1 cellular context compared by ENCODE assay signal in the genomic region with DNA sequence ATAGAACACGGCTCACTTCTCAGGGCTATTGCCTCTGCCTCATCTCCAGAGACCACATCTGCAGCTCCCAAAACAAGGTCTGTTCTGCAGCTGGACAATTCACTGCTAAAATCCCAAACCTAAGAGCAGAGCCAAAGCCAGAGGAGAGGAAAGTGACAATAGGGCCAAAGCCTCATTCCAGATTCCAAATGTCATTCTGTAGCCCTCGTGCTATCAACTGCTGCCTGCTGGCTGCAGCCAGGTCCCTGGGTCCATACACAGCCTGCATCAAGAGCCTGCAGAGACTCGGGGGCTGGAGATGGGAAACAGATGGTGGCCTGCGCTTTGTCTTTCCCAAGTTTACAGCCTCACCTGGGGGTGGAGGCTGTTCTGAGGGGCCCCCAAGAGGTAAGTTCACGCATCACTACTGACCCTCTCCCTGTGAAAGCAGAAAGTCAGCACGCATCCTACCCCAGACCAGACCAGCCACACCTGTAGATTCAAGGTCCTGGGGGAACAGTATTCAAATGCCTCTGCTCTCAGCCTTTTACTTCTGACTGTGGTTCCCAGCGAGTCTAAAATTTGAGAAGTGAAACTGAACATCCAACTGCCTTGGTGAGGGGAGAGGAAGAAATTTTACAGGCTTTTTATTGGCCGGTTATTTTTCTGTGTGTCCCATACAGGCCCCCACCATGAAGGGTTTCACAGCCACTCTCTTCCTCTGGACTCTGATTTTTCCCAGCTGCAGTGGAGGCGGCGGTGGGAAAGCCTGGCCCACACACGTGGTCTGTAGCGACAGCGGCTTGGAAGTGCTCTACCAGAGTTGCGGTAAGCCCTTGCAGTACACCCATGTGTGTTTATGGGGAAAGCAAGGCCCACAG.
TF ChIP-seq lines count a peak whose summit lies in the region.

A gene (plus strand): TSS at position 657 of the 860 bp plus-strand sequence. CDS start 15 bp downstream, at position 672.

TF ChIP-seq in GM12878, 131 proteins besides CTCF, POLR2A, EP300 and RAD21 (continued from another document and continues in another):
- TF ChIP-seq, protein P1, sequence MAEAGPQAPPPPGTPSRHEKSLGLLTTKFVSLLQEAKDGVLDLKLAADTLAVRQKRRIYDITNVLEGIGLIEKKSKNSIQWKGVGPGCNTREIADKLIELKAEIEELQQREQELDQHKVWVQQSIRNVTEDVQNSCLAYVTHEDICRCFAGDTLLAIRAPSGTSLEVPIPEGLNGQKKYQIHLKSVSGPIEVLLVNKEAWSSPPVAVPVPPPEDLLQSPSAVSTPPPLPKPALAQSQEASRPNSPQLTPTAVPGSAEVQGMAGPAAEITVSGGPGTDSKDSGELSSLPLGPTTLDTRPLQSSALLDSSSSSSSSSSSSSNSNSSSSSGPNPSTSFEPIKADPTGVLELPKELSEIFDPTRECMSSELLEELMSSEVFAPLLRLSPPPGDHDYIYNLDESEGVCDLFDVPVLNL (IDR thresholded peaks at IDR 0.05; ENCODE audit: low read depth, low read length), result no peak
- TF ChIP-seq GABPA (IDR thresholded peaks at IDR 0.05; ENCODE audit: low read depth) (no peak), ZNF24 (IDR thresholded peaks at IDR 0.05) (peak; percentile 43; the same call in 1 of the 2 replicates), TBL1XR1 (IDR thresholded peaks at IDR 0.05; ENCODE audit: low read depth, low read length) (peak; percentile 74; the same call in 1 of the 2 replicates), TCF3 (IDR thresholded peaks at IDR 0.05; ENCODE audit: borderline replicate concordance, insufficient read depth, low read depth, low read length) (peak; percentile 72; the same call in 1 of the 2 replicates), WRNIP1 (IDR thresholded peaks at IDR 0.05; ENCODE audit: borderline replicate concordance, low read depth, low read length) (no peak), JUND (IDR thresholded peaks at IDR 0.05; ENCODE audit: low read depth, low read length) (no peak), HDGF (IDR thresholded peaks at IDR 0.05) (no peak), MEF2A (IDR thresholded peaks at IDR 0.05; ENCODE audit: insufficient read depth, low read depth, low read length) (peak; percentile 69), KLF5 (IDR thresholded peaks at IDR 0.05; ENCODE audit: partially characterized antibody) (peak; percentile 32), ASH2L (IDR thresholded peaks at IDR 0.05; ENCODE audit: borderline replicate concordance, low read depth) (no peak), FOXM1 (IDR thresholded peaks at IDR 0.05; ENCODE audit: low read depth, low read length) (no peak), MTA2 (IDR thresholded peaks at IDR 0.05; ENCODE audit: low read depth) (peak; percentile 60), CBX3 (IDR thresholded peaks at IDR 0.05; ENCODE audit: borderline replicate concordance, low read depth) (no peak), LARP7 (IDR thresholded peaks at IDR 0.05) (peak; percentile 76; the same call in 1 of the 2 replicates), MYC (IDR thresholded peaks at IDR 0.05; ENCODE audit: insufficient read depth, insufficient read length, insufficient replicate concordance, low read length, severe bottlenecking) (no peak), GATAD2B (conservative IDR thresholded peaks at IDR 0.05; ENCODE audit: low read depth) (peak; percentile 100), NRF1 (conservative IDR thresholded peaks at IDR 0.05; ENCODE audit: low read depth, low read length) (no peak), ESRRA (IDR thresholded peaks at IDR 0.05; ENCODE audit: low read length) (no peak), NFYA (IDR thresholded peaks at IDR 0.05; ENCODE audit: borderline replicate concordance, low read depth, low read length) (no peak), HCFC1 (IDR thresholded peaks at IDR 0.05; ENCODE audit: low read length) (no peak), HDAC6 (IDR thresholded peaks at IDR 0.05; ENCODE audit: unreplicated experiment) (no peak), ZBED1 (IDR thresholded peaks at IDR 0.05; ENCODE audit: borderline replicate concordance) (peak; percentile 93), KDM1A (IDR thresholded peaks at IDR 0.05; ENCODE audit: borderline replicate concordance) (no peak), RFX5 (IDR thresholded peaks at IDR 0.05; ENCODE audit: low read depth, low read length) (peak; percentile 20; the same call in 1 of the 2 replicates), SP1 (IDR thresholded peaks at IDR 0.05; ENCODE audit: low read depth, low read length) (peak; percentile 46), MTA3 (IDR thresholded peaks at IDR 0.05; ENCODE audit: borderline replicate concordance, low read length) (no peak), EED (IDR thresholded peaks at IDR 0.05; ENCODE audit: low read depth) (peak; percentile 91), SPI1 (IDR thresholded peaks at IDR 0.05; ENCODE audit: borderline replicate concordance, insufficient read depth, low read depth, low read length) (peak; percentile 97)
- TF ChIP-seq, protein P2, sequence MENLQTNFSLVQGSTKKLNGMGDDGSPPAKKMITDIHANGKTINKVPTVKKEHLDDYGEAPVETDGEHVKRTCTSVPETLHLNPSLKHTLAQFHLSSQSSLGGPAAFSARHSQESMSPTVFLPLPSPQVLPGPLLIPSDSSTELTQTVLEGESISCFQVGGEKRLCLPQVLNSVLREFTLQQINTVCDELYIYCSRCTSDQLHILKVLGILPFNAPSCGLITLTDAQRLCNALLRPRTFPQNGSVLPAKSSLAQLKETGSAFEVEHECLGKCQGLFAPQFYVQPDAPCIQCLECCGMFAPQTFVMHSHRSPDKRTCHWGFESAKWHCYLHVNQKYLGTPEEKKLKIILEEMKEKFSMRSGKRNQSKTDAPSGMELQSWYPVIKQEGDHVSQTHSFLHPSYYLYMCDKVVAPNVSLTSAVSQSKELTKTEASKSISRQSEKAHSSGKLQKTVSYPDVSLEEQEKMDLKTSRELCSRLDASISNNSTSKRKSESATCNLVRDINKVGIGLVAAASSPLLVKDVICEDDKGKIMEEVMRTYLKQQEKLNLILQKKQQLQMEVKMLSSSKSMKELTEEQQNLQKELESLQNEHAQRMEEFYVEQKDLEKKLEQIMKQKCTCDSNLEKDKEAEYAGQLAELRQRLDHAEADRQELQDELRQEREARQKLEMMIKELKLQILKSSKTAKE (IDR thresholded peaks at IDR 0.05; ENCODE audit: low read depth, poor library complexity, severe bottlenecking), result peak; percentile 74
- TF ChIP-seq, protein P3, sequence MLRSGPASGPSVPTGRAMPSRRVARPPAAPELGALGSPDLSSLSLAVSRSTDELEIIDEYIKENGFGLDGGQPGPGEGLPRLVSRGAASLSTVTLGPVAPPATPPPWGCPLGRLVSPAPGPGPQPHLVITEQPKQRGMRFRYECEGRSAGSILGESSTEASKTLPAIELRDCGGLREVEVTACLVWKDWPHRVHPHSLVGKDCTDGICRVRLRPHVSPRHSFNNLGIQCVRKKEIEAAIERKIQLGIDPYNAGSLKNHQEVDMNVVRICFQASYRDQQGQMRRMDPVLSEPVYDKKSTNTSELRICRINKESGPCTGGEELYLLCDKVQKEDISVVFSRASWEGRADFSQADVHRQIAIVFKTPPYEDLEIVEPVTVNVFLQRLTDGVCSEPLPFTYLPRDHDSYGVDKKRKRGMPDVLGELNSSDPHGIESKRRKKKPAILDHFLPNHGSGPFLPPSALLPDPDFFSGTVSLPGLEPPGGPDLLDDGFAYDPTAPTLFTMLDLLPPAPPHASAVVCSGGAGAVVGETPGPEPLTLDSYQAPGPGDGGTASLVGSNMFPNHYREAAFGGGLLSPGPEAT (IDR thresholded peaks at IDR 0.05; ENCODE audit: low read depth), result peak; percentile 90
- TF ChIP-seq, protein P4, sequence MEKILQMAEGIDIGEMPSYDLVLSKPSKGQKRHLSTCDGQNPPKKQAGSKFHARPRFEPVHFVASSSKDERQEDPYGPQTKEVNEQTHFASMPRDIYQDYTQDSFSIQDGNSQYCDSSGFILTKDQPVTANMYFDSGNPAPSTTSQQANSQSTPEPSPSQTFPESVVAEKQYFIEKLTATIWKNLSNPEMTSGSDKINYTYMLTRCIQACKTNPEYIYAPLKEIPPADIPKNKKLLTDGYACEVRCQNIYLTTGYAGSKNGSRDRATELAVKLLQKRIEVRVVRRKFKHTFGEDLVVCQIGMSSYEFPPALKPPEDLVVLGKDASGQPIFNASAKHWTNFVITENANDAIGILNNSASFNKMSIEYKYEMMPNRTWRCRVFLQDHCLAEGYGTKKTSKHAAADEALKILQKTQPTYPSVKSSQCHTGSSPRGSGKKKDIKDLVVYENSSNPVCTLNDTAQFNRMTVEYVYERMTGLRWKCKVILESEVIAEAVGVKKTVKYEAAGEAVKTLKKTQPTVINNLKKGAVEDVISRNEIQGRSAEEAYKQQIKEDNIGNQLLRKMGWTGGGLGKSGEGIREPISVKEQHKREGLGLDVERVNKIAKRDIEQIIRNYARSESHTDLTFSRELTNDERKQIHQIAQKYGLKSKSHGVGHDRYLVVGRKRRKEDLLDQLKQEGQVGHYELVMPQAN (conservative IDR thresholded peaks at IDR 0.05), result no peak
- TF ChIP-seq, protein P5, sequence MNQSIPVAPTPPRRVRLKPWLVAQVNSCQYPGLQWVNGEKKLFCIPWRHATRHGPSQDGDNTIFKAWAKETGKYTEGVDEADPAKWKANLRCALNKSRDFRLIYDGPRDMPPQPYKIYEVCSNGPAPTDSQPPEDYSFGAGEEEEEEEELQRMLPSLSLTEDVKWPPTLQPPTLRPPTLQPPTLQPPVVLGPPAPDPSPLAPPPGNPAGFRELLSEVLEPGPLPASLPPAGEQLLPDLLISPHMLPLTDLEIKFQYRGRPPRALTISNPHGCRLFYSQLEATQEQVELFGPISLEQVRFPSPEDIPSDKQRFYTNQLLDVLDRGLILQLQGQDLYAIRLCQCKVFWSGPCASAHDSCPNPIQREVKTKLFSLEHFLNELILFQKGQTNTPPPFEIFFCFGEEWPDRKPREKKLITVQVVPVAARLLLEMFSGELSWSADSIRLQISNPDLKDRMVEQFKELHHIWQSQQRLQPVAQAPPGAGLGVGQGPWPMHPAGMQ (IDR thresholded peaks at IDR 0.05; ENCODE audit: borderline replicate concordance), result no peak
- TF ChIP-seq, protein P6, sequence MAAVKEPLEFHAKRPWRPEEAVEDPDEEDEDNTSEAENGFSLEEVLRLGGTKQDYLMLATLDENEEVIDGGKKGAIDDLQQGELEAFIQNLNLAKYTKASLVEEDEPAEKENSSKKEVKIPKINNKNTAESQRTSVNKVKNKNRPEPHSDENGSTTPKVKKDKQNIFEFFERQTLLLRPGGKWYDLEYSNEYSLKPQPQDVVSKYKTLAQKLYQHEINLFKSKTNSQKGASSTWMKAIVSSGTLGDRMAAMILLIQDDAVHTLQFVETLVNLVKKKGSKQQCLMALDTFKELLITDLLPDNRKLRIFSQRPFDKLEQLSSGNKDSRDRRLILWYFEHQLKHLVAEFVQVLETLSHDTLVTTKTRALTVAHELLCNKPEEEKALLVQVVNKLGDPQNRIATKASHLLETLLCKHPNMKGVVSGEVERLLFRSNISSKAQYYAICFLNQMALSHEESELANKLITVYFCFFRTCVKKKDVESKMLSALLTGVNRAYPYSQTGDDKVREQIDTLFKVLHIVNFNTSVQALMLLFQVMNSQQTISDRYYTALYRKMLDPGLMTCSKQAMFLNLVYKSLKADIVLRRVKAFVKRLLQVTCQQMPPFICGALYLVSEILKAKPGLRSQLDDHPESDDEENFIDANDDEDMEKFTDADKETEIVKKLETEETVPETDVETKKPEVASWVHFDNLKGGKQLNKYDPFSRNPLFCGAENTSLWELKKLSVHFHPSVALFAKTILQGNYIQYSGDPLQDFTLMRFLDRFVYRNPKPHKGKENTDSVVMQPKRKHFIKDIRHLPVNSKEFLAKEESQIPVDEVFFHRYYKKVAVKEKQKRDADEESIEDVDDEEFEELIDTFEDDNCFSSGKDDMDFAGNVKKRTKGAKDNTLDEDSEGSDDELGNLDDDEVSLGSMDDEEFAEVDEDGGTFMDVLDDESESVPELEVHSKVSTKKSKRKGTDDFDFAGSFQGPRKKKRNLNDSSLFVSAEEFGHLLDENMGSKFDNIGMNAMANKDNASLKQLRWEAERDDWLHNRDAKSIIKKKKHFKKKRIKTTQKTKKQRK (IDR thresholded peaks at IDR 0.05; ENCODE audit: low read depth, low read length), result no peak
- TF ChIP-seq, protein P7, sequence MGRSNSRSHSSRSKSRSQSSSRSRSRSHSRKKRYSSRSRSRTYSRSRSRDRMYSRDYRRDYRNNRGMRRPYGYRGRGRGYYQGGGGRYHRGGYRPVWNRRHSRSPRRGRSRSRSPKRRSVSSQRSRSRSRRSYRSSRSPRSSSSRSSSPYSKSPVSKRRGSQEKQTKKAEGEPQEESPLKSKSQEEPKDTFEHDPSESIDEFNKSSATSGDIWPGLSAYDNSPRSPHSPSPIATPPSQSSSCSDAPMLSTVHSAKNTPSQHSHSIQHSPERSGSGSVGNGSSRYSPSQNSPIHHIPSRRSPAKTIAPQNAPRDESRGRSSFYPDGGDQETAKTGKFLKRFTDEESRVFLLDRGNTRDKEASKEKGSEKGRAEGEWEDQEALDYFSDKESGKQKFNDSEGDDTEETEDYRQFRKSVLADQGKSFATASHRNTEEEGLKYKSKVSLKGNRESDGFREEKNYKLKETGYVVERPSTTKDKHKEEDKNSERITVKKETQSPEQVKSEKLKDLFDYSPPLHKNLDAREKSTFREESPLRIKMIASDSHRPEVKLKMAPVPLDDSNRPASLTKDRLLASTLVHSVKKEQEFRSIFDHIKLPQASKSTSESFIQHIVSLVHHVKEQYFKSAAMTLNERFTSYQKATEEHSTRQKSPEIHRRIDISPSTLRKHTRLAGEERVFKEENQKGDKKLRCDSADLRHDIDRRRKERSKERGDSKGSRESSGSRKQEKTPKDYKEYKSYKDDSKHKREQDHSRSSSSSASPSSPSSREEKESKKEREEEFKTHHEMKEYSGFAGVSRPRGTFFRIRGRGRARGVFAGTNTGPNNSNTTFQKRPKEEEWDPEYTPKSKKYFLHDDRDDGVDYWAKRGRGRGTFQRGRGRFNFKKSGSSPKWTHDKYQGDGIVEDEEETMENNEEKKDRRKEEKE (IDR thresholded peaks at IDR 0.05), result no peak
- TF ChIP-seq, protein P8, sequence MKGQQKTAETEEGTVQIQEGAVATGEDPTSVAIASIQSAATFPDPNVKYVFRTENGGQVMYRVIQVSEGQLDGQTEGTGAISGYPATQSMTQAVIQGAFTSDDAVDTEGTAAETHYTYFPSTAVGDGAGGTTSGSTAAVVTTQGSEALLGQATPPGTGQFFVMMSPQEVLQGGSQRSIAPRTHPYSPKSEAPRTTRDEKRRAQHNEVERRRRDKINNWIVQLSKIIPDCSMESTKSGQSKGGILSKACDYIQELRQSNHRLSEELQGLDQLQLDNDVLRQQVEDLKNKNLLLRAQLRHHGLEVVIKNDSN (IDR thresholded peaks at IDR 0.05; ENCODE audit: borderline replicate concordance, extremely low read length, insufficient read depth, low read depth, low read length), result peak; percentile 48
- TF ChIP-seq, protein P9, sequence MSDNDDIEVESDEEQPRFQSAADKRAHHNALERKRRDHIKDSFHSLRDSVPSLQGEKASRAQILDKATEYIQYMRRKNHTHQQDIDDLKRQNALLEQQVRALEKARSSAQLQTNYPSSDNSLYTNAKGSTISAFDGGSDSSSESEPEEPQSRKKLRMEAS (IDR thresholded peaks at IDR 0.05; ENCODE audit: low read depth, low read length), result peak; percentile 78
